21 cellular contexts compared by ENCODE assay signal in genomic region chr2:44351088-44351487, GRCh38. TPM values are rescaled to one million over a fixed set of nuclear protein-coding genes. Genes with fewer than 3 reads are reported as not detected.
DNase-seq lines count a peak whose midpoint lies in the region; ATAC-seq and TF ChIP-seq lines count a peak whose summit lies in the region.
"Had no signal": no experiment of that assay in that cellular context is flagged by ENCODE, and none has a peak within 500 bp of the region (broad histone marks: within the 10 kb centered on the region; RNA-seq: fewer than 3 reads in every experiment).

No MANE protein-coding gene starts in this region.

- no peaks in the 10 kb centered on the region for H3K9me3 ChIP-seq in subcutaneous abdominal adipose tissue (ENCODE audit: control insufficient read depth in 5 of 5, low read length in 5 of 5)
- H3K9me3 ChIP-seq: mucosa of descending colon, suprapubic skin had no signal

- H3K27me3 ChIP-seq in subcutaneous abdominal adipose tissue (ENCODE audit: control insufficient read depth in 5 of 5, insufficient read depth in 4 of 5, low read length in 5 of 5) = no peaks in the 10 kb centered on the region
- H3K27me3 ChIP-seq: suprapubic skin had no signal

- H3K4me3 ChIP-seq in subcutaneous abdominal adipose tissue (ENCODE audit: low read depth in 1 of 5, low read length in 5 of 5) = no peak overlapping the region
- H3K4me3 ChIP-seq: mucosa of descending colon, suprapubic skin had no signal

- H3K9me3 Mint-ChIP-seq in brain = peaks cover 0 to 4% (median 0%) of the 10 kb centered on the region in 5 experiments
- H3K9me3 Mint-ChIP-seq: CD4-positive, CD25-positive, alpha-beta regulatory T cell had no signal

- no peaks in the 10 kb centered on the region for H3K36me3 ChIP-seq in subcutaneous abdominal adipose tissue (ENCODE audit: control insufficient read depth in 5 of 5, insufficient read depth in 5 of 5, low read length in 5 of 5)
- H3K36me3 ChIP-seq: suprapubic skin had no signal

- peak overlapping the region; percentile 71 for H3K27ac ChIP-seq in subcutaneous abdominal adipose tissue (ENCODE audit: low read depth, low read length)
- H3K27ac ChIP-seq: HL-60, parathyroid adenoma, suprapubic skin had no signal

- H3K4me3 Mint-ChIP-seq in brain = peak overlapping the region in 2 of 5 experiments; percentile 1 to 11
- H3K4me3 Mint-ChIP-seq: CD4-positive, CD25-positive, alpha-beta regulatory T cell had no signal

- H3K4me1 Mint-ChIP-seq in brain = peaks cover 83% of the 10 kb centered on the region

- H3K27me3 Mint-ChIP-seq in brain = no peaks in the 10 kb centered on the region
- H3K27me3 Mint-ChIP-seq: CD4-positive, CD25-positive, alpha-beta regulatory T cell had no signal

- peak overlapping the region in 3 of 5 experiments; percentile 62 to 82 (median 76) for H3K27ac Mint-ChIP-seq in brain

- TF ChIP-seq CTCF in brain (conservative IDR thresholded peaks at IDR 0.05) = no peak

- H3K9ac ChIP-seq in subcutaneous abdominal adipose tissue (ENCODE audit: low read length in 5 of 5) = no peak overlapping the region
- H3K9ac ChIP-seq: parathyroid adenoma had no signal

- DNase-seq in HS-27A (ENCODE audit: low read depth) (peak; percentile 88), left ventricle myocardium superior (no peak), A172 (ENCODE audit: low spot score) (no peak), NCI-H2196 (lab: John Stamatoyannopoulos, UW; ENCODE audit: unreplicated experiment) (no peak)
- DNase-seq: activated T-cell treated with anti-CD3 and anti-CD28 coated beads for 4 hours; CD4-positive, CD25-positive, alpha-beta regulatory T cell; DMS79 treated with DMSO at 0.1 percent for 48 hours; islet precursor cell; Kasumi-1; mucosa of descending colon; NCI-H187; NCI-H510A treated with DMSO at 0.1 percent for 48 hours; stimulated activated CD4-positive, alpha-beta T cell treated with anti-CD3 and anti-CD28 coated beads, Interleukin-15, amount 100 ng/mL, for 24 hours had no signal

- ATAC-seq in left ventricle myocardium superior (peak; percentile 57), GM19328 (IDR thresholded peaks at IDR 0.05; ENCODE audit: unreplicated experiment) (no peak), HG03439 (IDR thresholded peaks at IDR 0.05; ENCODE audit: unreplicated experiment) (no peak)
- ATAC-seq: mucosa of descending colon, Panc1 had no signal

- intact Hi-C loops in left ventricle myocardium superior (cut with micrococcal nuclease) = no loop called here

- peaks cover 84% of the 10 kb centered on the region for H3K36me3 Mint-ChIP-seq in brain

- H3K4me1 ChIP-seq in subcutaneous abdominal adipose tissue (ENCODE audit: control insufficient read depth in 5 of 5, insufficient read depth in 5 of 5, low read length in 5 of 5) = peaks cover 0 to 34% (median 24%) of the 10 kb centered on the region in 5 donors

RNA-seq across cellular contexts. Expression of gene PREPL, which starts 10.2 kb away (rescaled TPM):
- polyA plus RNA-seq in brain (ENCODE audit: insufficient read depth, low read depth, low replicate concordance) = 61.5 TPM
- 81.9 TPM for total RNA-seq in left ventricle myocardium superior
- 53.9 and 62.7 TPM in 2 replicates for total RNA-seq in A172 (2014; rRNA removed; shearing (Covaris generic))

RNA-seq across cellular contexts. Expression of gene CAMKMT, which starts 10.7 kb away (rescaled TPM):
- polyA plus RNA-seq in brain (ENCODE audit: insufficient read depth, low read depth, low replicate concordance) = 7.8 TPM
- total RNA-seq in left ventricle myocardium superior = 3.3 TPM
- total RNA-seq in A172 (2014; rRNA removed; shearing (Covaris generic)) = 2.1 and 16.7 TPM in 2 replicates
